ENCODE assay signal across 8 cellular contexts in genomic region chr22:33919591-33920501, GRCh38. TPM values are rescaled to one million over a fixed set of nuclear protein-coding genes. Genes with fewer than 3 reads are reported as not detected.
A peak's percentile ranks its signal among the peaks of the same experiment; 100 is the strongest.
DNase-seq lines count a peak whose midpoint lies in the region; ATAC-seq and TF ChIP-seq lines count a peak whose summit lies in the region.

LARGE1 (minus strand) TSS chr22:33920476.

- no peaks in the 10 kb centered on the region for H3K27me3 ChIP-seq in liver (ENCODE audit: control insufficient read depth in 4 of 4, insufficient read depth in 4 of 4, low read length in 3 of 4)

- peak within 1 kb of the TSS; percentile 84 to 90 for H3K4me3 Mint-ChIP-seq in stimulated activated naive CD8-positive, alpha-beta T cell treated with anti-CD3 and anti-CD28 coated beads, Interleukin-15, amount 100 ng/mL, for 72 hours

- H3K9me3 ChIP-seq in OCI-LY7 (ENCODE audit: low read length) (no peaks in the 10 kb centered on the region), liver (ENCODE audit: control insufficient read depth in 4 of 4, low read length in 3 of 4) (no peaks in the 10 kb centered on the region)

- 1% methylated on average over 93 of the region's 93 CpGs for WGBS in liver

- H3K4me2 ChIP-seq in OCI-LY7 (ENCODE audit: low read length) = peak within 1 kb of the TSS; percentile 100

- no peaks in the 10 kb centered on the region for H3K9me3 Mint-ChIP-seq in stimulated activated naive CD8-positive, alpha-beta T cell treated with anti-CD3 and anti-CD28 coated beads, Interleukin-15, amount 100 ng/mL, for 72 hours

- POLR2A ChIA-PET in HEK293T (lab: Yijun Ruan, JAX) = interaction anchor here (1.2 kb wide), 1 partner anchor 192 kb away, joined by 3 read pairs; no protein-coding TSS in a partner anchor
- POLR2A ChIA-PET in OCI-LY7 (lab: Charles Lee) = interaction anchor here (0.7 to 1.2 kb wide), 3 partner anchors 69 to 620 kb away, joined by 3 to 4 read pairs (median 4); no protein-coding TSS in a partner anchor

- H3K9ac ChIP-seq in liver (ENCODE audit: low read depth in 1 of 2, low read length in 2 of 2) = peak within 1 kb of the TSS in 1 of 2 donors; percentile 73

- H2AFZ ChIP-seq in OCI-LY7 (ENCODE audit: low read length) = peak within 1 kb of the TSS; percentile 84

- CTCF ChIA-PET in HEK293T (lab: Yijun Ruan, JAX) = interaction anchor here (1.3 kb wide), 1 partner anchor 401 kb away, joined by 4 read pairs; no protein-coding TSS in a partner anchor
- CTCF ChIA-PET in OCI-LY7 (lab: Charles Lee; ENCODE audit: unreplicated experiment) = interaction anchor here (0.5 to 0.6 kb wide), 2 partner anchors 350 to 454 kb away, joined by 3 to 7 read pairs; no protein-coding TSS in a partner anchor

- no TSS peak for BruUV-seq in OCI-LY7 (replicated peaks; lab: Mats Ljungman, UMichigan)

- TF ChIP-seq CTCF in OCI-LY7 (conservative IDR thresholded peaks at IDR 0.05; ENCODE audit: low read length) (no peak), coronary artery (IDR thresholded peaks at IDR 0.05) (no peak), liver (IDR thresholded peaks at IDR 0.05; ENCODE audit: low read depth, low read length, missing input control) (no peak)

- H3K27ac ChIP-seq in OCI-LY7 (ENCODE audit: low read depth, low read length, poor library complexity, severe bottlenecking) = no peak within 1 kb of the TSS
- H3K27ac ChIP-seq in coronary artery = peak within 1 kb of the TSS; percentile 78 to 91
- H3K27ac ChIP-seq in liver (ENCODE audit: low read depth in 1 of 2, low read length in 2 of 2) = peak within 1 kb of the TSS; percentile 73 to 83

- H3K79me2 ChIP-seq in OCI-LY7 (ENCODE audit: insufficient read depth, low read depth, low read length) = no peaks in the 10 kb centered on the region

- peaks cover 25% of the 10 kb centered on the region for H3K4me1 Mint-ChIP-seq in stimulated activated naive CD8-positive, alpha-beta T cell treated with anti-CD3 and anti-CD28 coated beads, Interleukin-15, amount 100 ng/mL, for 72 hours

- peaks cover 86% of the 10 kb centered on the region for H3K27me3 Mint-ChIP-seq in stimulated activated naive CD8-positive, alpha-beta T cell treated with anti-CD3 and anti-CD28 coated beads, Interleukin-15, amount 100 ng/mL, for 72 hours

- H3K4me1 ChIP-seq in OCI-LY7 (ENCODE audit: insufficient read depth, low read length, poor library complexity, severe bottlenecking) (peaks cover 44% of the 10 kb centered on the region), liver (ENCODE audit: control insufficient read depth in 4 of 4, insufficient read depth in 4 of 4, low read length in 3 of 4) (peaks cover 0 to 38% (median 32%) of the 10 kb centered on the region in 4 donors)

- peaks cover 19% of the 10 kb centered on the region; the same call in 1 of the 2 replicates for H4K20me1 ChIP-seq in OCI-LY7 (ENCODE audit: insufficient read depth, low read length)

- intact Hi-C loops in OCI-LY7 (cut with micrococcal nuclease; ENCODE audit: unreplicated experiment) = loop anchor here (1.0 to 5.0 kb wide), 5 partner anchors 23 to 603 kb away; no protein-coding TSS in a partner anchor

- no peaks in the 10 kb centered on the region for H3K9me2 ChIP-seq in OCI-LY7 (ENCODE audit: insufficient read depth, low read length)

- H3K36me3 ChIP-seq in OCI-LY7 (ENCODE audit: insufficient read depth, low read length) = no peaks in the 10 kb centered on the region
- no peaks in the 10 kb centered on the region for H3K36me3 ChIP-seq in liver (ENCODE audit: control insufficient read depth in 4 of 4, insufficient read depth in 3 of 4, low read depth in 1 of 4, low read length in 3 of 4)

- H3K27ac Mint-ChIP-seq in stimulated activated naive CD8-positive, alpha-beta T cell treated with anti-CD3 and anti-CD28 coated beads, Interleukin-15, amount 100 ng/mL, for 72 hours = no peak within 1 kb of the TSS

- no peak for TF ChIP-seq RAD21 in liver (IDR thresholded peaks at IDR 0.05)

- H3K4me3 ChIP-seq in GM08714 (ENCODE audit: low read length) = peak within 1 kb of the TSS; percentile 39
- peak within 1 kb of the TSS; percentile 77 for H3K4me3 ChIP-seq in OCI-LY7 (ENCODE audit: low read depth, low read length, poor library complexity, severe bottlenecking)
- peak within 1 kb of the TSS; percentile 91 for H3K4me3 ChIP-seq in coronary artery
- H3K4me3 ChIP-seq in liver (ENCODE audit: low read depth in 1 of 3, low read length in 3 of 3) = peak within 1 kb of the TSS; percentile 66 to 84 (median 81)

- peak; percentile 13 for ATAC-seq in stimulated activated naive CD8-positive, alpha-beta T cell treated with anti-CD3 and anti-CD28 coated beads, Interleukin-15, amount 100 ng/mL, for 72 hours

- DNase-seq in HEK293T (ENCODE audit: extremely low spot score) (peak; percentile 39), OCI-LY7 (ENCODE audit: low spot score) (peak; percentile 52), coronary artery (ENCODE audit: low spot score) (no peak), NCI-H2029 (lab: John Stamatoyannopoulos, UW) (no peak), amniotic stem cell (lab: John Stamatoyannopoulos, UW) (no peak)
- peak; percentile 15 to 36 for DNase-seq in stimulated activated naive CD8-positive, alpha-beta T cell treated with anti-CD3 and anti-CD28 coated beads, Interleukin-15, amount 100 ng/mL, for 72 hours

TF ChIP-seq in HEK293T, 16 proteins besides CTCF, POLR2A, EP300 and RAD21:
- no peak for TF ChIP-seq HDGF (IDR thresholded peaks at IDR 0.05; ENCODE audit: borderline replicate concordance)
- no peak for TF ChIP-seq NFRKB (IDR thresholded peaks at IDR 0.05)
- TF ChIP-seq, protein P1, sequence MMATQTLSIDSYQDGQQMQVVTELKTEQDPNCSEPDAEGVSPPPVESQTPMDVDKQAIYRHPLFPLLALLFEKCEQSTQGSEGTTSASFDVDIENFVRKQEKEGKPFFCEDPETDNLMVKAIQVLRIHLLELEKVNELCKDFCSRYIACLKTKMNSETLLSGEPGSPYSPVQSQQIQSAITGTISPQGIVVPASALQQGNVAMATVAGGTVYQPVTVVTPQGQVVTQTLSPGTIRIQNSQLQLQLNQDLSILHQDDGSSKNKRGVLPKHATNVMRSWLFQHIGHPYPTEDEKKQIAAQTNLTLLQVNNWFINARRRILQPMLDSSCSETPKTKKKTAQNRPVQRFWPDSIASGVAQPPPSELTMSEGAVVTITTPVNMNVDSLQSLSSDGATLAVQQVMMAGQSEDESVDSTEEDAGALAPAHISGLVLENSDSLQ (IDR thresholded peaks at IDR 0.05) = no peak
- TF ChIP-seq TARDBP (IDR thresholded peaks at IDR 0.05) = no peak
- TF ChIP-seq FOXA1 (IDR thresholded peaks at IDR 0.05) = no peak
- TF ChIP-seq ELF4 (IDR thresholded peaks at IDR 0.05) = no peak
- TF ChIP-seq ARNT (IDR thresholded peaks at IDR 0.05) = no peak
- TF ChIP-seq FOXK2 (IDR thresholded peaks at IDR 0.05) = no peak
- no peak for TF ChIP-seq CTBP1 (IDR thresholded peaks at IDR 0.05; ENCODE audit: borderline replicate concordance)
- TF ChIP-seq BHLHE40 (IDR thresholded peaks at IDR 0.05; ENCODE audit: borderline replicate concordance) = no peak
- TF ChIP-seq FOXM1 (IDR thresholded peaks at IDR 0.05; ENCODE audit: borderline replicate concordance) = no peak

TF ChIP-seq in liver, 16 proteins besides CTCF, POLR2A, EP300 and RAD21:
- no peak for TF ChIP-seq YY1 (IDR thresholded peaks at IDR 0.05)
- TF ChIP-seq, protein P2, sequence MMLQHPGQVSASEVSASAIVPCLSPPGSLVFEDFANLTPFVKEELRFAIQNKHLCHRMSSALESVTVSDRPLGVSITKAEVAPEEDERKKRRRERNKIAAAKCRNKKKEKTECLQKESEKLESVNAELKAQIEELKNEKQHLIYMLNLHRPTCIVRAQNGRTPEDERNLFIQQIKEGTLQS (IDR thresholded peaks at IDR 0.05) = no peak
- no peak for TF ChIP-seq REST (IDR thresholded peaks at IDR 0.05)
- TF ChIP-seq SP1 (IDR thresholded peaks at IDR 0.05) = no peak
- TF ChIP-seq, protein P3, sequence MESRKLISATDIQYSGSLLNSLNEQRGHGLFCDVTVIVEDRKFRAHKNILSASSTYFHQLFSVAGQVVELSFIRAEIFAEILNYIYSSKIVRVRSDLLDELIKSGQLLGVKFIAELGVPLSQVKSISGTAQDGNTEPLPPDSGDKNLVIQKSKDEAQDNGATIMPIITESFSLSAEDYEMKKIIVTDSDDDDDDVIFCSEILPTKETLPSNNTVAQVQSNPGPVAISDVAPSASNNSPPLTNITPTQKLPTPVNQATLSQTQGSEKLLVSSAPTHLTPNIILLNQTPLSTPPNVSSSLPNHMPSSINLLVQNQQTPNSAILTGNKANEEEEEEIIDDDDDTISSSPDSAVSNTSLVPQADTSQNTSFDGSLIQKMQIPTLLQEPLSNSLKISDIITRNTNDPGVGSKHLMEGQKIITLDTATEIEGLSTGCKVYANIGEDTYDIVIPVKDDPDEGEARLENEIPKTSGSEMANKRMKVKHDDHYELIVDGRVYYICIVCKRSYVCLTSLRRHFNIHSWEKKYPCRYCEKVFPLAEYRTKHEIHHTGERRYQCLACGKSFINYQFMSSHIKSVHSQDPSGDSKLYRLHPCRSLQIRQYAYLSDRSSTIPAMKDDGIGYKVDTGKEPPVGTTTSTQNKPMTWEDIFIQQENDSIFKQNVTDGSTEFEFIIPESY (IDR thresholded peaks at IDR 0.05) = no peak
- TF ChIP-seq EGR1 (IDR thresholded peaks at IDR 0.05; ENCODE audit: low read depth in 2 of 2) = no peak

RNA-seq across cellular contexts. Expression of gene LARGE1, which starts in this region (rescaled TPM):
- 31.9 and 39.2 TPM in 2 replicates for total RNA-seq in OCI-LY7 (2014; rRNA removed; shearing (Covaris generic))
- total RNA-seq in OCI-LY7 (2022) (31.5 and 36.3 TPM in 2 replicates), liver (10 to 100 TPM in 1 of 2 donors, 1 to 10 TPM in 1; 4.7 to 14.1 TPM)
- polyA plus RNA-seq in liver = 1 to 10 TPM; 2.3 to 6.7 TPM

Comparison
In these comparisons a context has a peak if more than half of its experiments do, and no peak if none do; other contexts are left out.
1. H3K4me3 ChIP-seq: peak in every context shown above with its lines; median percentile 91 in coronary artery; 81 in liver; 77 in OCI-LY7; 39 in GM08714.
2. DNase-seq: peak in HEK293T (single experiment), OCI-LY7 (single experiment) and stimulated activated naive CD8-positive, alpha-beta T cell treated with anti-CD3 and anti-CD28 coated beads, Interleukin-15, amount 100 ng/mL, for 72 hours (2 of 2); none in coronary artery (single experiment), NCI-H2029 (single experiment) and amniotic stem cell (single experiment).